1 cellular context compared by ENCODE assay signal in the genomic region with DNA sequence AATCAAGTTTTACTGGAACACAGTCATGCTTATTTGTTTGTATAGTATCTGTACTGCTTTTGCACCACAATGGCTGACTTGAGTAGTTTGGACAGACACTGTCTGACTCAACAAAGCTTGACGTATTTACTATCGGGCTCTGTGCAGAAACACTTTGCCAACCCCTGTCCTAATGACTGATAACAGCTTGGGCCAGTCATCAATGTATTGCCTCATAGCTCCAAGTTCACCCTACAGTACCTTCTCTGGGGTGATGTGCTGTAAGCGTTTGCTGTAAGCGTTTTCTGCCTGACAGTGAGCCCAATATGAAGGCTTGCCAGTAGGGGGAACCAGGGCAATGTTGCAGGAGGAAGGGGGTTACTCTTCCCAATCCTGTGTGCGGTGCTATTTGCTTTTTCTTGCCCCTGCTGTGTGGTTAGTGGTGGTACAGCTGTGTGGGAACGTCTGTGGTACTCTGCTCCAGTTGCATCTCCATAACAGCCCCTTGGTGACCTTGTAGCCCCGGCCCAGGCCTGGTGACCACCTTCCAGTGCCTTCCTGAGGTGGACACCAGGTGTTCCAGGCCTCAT.
TF ChIP-seq lines count a peak whose summit lies in the region.

No MANE protein-coding gene starts in this region.

TF ChIP-seq in K562, 482 proteins besides CTCF, POLR2A, EP300 and RAD21 (continued from another document and continues in another):
- TF ChIP-seq, protein P1, sequence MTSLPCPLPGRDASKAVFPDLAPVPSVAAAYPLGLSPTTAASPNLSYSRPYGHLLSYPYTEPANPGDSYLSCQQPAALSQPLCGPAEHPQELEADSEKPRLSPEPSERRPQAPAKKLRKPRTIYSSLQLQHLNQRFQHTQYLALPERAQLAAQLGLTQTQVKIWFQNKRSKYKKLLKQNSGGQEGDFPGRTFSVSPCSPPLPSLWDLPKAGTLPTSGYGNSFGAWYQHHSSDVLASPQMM (CRISPR knock-in tag; IDR thresholded peaks at IDR 0.05): no peak
- TF ChIP-seq PRPF4 (IDR thresholded peaks at IDR 0.05; ENCODE audit: insufficient read depth, low read depth, low read length, poor library complexity, severe bottlenecking) (no peak), NCOA2 (IDR thresholded peaks at IDR 0.05; ENCODE audit: partially characterized antibody in 2 of 2) (no peak), ZNF316 (IDR thresholded peaks at IDR 0.05) (no peak), CREM (IDR thresholded peaks at IDR 0.05; ENCODE audit: low read depth) (peak; percentile 67), HDAC3 (IDR thresholded peaks at IDR 0.05; ENCODE audit: borderline replicate concordance, partially characterized antibody) (peak; percentile 15), KLF16 (IDR thresholded peaks at IDR 0.05) (0 out of 2 replicates have a peak, but pooled peaks have one; percentile 9), ZBED1 (IDR thresholded peaks at IDR 0.05) (no peak), ZNF766 (CRISPR knock-in tag; conservative IDR thresholded peaks at IDR 0.05) (0 out of 2 replicates have a peak, but pooled peaks have one; percentile 37), YY1 (IDR thresholded peaks at IDR 0.05; ENCODE audit: borderline replicate concordance in 1 of 3, control insufficient read depth in 1 of 3, extremely low read depth in 1 of 3, insufficient read depth in 3 of 3, insufficient read length in 1 of 3, insufficient replicate concordance in 2 of 3, low read depth in 1 of 3, low read length in 2 of 3) (peak in 1 of 3 experiments; percentile 16), FOXK2 (conservative IDR thresholded peaks at IDR 0.05 in 1 of 2, IDR thresholded peaks at IDR 0.05 in 1 of 2; ENCODE audit: low read depth in 2 of 2) (0 out of 4 replicates have a peak, but pooled peaks of 1 of the 2 experiments have one; percentile 28), ELF4 (CRISPR knock-in tag; IDR thresholded peaks at IDR 0.05) (no peak), RB1 (IDR thresholded peaks at IDR 0.05; ENCODE audit: low read depth) (peak; percentile 28; the same call in 1 of the 2 replicates), CEBPG (CRISPR knock-in tag; IDR thresholded peaks at IDR 0.05) (peak; percentile 85), CEBPG (tag; conservative IDR thresholded peaks at IDR 0.05 in 1 of 2, IDR thresholded peaks at IDR 0.05 in 1 of 2) (peak; percentile 84 to 97), DMBX1 (CRISPR knock-in tag; IDR thresholded peaks at IDR 0.05; ENCODE audit: borderline replicate concordance) (no peak), ZNF384 (IDR thresholded peaks at IDR 0.05; ENCODE audit: low read depth, low read length) (no peak), FOSL1 (tag; conservative IDR thresholded peaks at IDR 0.05) (peak; percentile 92), CTBP1 (IDR thresholded peaks at IDR 0.05; ENCODE audit: borderline replicate concordance) (peak; percentile 38; the same call in 1 of the 2 replicates), GABPB2 (CRISPR knock-in tag; conservative IDR thresholded peaks at IDR 0.05) (no peak), MTA2 (IDR thresholded peaks at IDR 0.05; ENCODE audit: low read depth) (0 out of 2 replicates have a peak, but pooled peaks have one; percentile 6), MXI1 (IDR thresholded peaks at IDR 0.05; ENCODE audit: low read depth, low read length) (no peak), MTF1 (CRISPR knock-in tag; IDR thresholded peaks at IDR 0.05; ENCODE audit: borderline replicate concordance) (no peak), SMARCE1 (IDR thresholded peaks at IDR 0.05) (0 out of 2 replicates have a peak, but pooled peaks have one; percentile 24), E2F3 (CRISPR knock-in tag; IDR thresholded peaks at IDR 0.05) (no peak)
- TF ChIP-seq, protein P2, sequence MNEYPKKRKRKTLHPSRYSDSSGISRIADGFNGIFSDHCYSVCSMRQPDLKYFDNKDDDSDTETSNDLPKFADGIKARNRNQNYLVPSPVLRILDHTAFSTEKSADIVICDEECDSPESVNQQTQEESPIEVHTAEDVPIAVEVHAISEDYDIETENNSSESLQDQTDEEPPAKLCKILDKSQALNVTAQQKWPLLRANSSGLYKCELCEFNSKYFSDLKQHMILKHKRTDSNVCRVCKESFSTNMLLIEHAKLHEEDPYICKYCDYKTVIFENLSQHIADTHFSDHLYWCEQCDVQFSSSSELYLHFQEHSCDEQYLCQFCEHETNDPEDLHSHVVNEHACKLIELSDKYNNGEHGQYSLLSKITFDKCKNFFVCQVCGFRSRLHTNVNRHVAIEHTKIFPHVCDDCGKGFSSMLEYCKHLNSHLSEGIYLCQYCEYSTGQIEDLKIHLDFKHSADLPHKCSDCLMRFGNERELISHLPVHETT (CRISPR knock-in tag; conservative IDR thresholded peaks at IDR 0.05 in 1 of 2, IDR thresholded peaks at IDR 0.05 in 1 of 2): 0 out of 4 replicates have a peak, but pooled peaks of 1 of the 2 experiments have one; percentile 26
- TF ChIP-seq, protein P3, sequence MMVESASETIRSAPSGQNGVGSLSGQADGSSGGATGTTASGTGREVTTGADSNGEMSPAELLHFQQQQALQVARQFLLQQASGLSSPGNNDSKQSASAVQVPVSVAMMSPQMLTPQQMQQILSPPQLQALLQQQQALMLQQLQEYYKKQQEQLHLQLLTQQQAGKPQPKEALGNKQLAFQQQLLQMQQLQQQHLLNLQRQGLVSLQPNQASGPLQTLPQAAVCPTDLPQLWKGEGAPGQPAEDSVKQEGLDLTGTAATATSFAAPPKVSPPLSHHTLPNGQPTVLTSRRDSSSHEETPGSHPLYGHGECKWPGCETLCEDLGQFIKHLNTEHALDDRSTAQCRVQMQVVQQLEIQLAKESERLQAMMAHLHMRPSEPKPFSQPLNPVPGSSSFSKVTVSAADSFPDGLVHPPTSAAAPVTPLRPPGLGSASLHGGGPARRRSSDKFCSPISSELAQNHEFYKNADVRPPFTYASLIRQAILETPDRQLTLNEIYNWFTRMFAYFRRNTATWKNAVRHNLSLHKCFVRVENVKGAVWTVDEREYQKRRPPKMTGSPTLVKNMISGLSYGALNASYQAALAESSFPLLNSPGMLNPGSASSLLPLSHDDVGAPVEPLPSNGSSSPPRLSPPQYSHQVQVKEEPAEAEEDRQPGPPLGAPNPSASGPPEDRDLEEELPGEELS (CRISPR knock-in tag; IDR thresholded peaks at IDR 0.05; ENCODE audit: borderline replicate concordance): no peak
- TF ChIP-seq, protein P4, sequence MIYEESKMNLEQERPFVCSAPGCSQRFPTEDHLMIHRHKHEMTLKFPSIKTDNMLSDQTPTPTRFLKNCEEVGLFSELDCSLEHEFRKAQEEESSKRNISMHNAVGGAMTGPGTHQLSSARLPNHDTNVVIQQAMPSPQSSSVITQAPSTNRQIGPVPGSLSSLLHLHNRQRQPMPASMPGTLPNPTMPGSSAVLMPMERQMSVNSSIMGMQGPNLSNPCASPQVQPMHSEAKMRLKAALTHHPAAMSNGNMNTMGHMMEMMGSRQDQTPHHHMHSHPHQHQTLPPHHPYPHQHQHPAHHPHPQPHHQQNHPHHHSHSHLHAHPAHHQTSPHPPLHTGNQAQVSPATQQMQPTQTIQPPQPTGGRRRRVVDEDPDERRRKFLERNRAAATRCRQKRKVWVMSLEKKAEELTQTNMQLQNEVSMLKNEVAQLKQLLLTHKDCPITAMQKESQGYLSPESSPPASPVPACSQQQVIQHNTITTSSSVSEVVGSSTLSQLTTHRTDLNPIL (CRISPR knock-in tag; IDR thresholded peaks at IDR 0.05): no peak
- TF ChIP-seq, protein P5, sequence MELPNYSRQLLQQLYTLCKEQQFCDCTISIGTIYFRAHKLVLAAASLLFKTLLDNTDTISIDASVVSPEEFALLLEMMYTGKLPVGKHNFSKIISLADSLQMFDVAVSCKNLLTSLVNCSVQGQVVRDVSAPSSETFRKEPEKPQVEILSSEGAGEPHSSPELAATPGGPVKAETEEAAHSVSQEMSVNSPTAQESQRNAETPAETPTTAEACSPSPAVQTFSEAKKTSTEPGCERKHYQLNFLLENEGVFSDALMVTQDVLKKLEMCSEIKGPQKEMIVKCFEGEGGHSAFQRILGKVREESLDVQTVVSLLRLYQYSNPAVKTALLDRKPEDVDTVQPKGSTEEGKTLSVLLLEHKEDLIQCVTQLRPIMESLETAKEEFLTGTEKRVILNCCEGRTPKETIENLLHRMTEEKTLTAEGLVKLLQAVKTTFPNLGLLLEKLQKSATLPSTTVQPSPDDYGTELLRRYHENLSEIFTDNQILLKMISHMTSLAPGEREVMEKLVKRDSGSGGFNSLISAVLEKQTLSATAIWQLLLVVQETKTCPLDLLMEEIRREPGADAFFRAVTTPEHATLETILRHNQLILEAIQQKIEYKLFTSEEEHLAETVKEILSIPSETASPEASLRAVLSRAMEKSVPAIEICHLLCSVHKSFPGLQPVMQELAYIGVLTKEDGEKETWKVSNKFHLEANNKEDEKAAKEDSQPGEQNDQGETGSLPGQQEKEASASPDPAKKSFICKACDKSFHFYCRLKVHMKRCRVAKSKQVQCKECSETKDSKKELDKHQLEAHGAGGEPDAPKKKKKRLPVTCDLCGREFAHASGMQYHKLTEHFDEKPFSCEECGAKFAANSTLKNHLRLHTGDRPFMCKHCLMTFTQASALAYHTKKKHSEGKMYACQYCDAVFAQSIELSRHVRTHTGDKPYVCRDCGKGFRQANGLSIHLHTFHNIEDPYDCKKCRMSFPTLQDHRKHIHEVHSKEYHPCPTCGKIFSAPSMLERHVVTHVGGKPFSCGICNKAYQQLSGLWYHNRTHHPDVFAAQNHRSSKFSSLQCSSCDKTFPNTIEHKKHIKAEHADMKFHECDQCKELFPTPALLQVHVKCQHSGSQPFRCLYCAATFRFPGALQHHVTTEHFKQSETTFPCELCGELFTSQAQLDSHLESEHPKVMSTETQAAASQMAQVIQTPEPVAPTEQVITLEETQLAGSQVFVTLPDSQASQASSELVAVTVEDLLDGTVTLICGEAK (IDR thresholded peaks at IDR 0.05): no peak
- TF ChIP-seq, protein P5 (CRISPR knock-in tag; IDR thresholded peaks at IDR 0.05): no peak
- TF ChIP-seq, protein P6, sequence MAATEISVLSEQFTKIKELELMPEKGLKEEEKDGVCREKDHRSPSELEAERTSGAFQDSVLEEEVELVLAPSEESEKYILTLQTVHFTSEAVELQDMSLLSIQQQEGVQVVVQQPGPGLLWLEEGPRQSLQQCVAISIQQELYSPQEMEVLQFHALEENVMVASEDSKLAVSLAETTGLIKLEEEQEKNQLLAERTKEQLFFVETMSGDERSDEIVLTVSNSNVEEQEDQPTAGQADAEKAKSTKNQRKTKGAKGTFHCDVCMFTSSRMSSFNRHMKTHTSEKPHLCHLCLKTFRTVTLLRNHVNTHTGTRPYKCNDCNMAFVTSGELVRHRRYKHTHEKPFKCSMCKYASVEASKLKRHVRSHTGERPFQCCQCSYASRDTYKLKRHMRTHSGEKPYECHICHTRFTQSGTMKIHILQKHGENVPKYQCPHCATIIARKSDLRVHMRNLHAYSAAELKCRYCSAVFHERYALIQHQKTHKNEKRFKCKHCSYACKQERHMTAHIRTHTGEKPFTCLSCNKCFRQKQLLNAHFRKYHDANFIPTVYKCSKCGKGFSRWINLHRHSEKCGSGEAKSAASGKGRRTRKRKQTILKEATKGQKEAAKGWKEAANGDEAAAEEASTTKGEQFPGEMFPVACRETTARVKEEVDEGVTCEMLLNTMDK (IDR thresholded peaks at IDR 0.05; ENCODE audit: borderline replicate concordance, insufficient read depth, low read depth, low read length, poor library complexity, severe bottlenecking): peak; percentile 79
- TF ChIP-seq, protein P7, sequence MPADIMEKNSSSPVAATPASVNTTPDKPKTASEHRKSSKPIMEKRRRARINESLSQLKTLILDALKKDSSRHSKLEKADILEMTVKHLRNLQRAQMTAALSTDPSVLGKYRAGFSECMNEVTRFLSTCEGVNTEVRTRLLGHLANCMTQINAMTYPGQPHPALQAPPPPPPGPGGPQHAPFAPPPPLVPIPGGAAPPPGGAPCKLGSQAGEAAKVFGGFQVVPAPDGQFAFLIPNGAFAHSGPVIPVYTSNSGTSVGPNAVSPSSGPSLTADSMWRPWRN (IDR thresholded peaks at IDR 0.05; ENCODE audit: low read depth): no peak
- TF ChIP-seq, protein P8, sequence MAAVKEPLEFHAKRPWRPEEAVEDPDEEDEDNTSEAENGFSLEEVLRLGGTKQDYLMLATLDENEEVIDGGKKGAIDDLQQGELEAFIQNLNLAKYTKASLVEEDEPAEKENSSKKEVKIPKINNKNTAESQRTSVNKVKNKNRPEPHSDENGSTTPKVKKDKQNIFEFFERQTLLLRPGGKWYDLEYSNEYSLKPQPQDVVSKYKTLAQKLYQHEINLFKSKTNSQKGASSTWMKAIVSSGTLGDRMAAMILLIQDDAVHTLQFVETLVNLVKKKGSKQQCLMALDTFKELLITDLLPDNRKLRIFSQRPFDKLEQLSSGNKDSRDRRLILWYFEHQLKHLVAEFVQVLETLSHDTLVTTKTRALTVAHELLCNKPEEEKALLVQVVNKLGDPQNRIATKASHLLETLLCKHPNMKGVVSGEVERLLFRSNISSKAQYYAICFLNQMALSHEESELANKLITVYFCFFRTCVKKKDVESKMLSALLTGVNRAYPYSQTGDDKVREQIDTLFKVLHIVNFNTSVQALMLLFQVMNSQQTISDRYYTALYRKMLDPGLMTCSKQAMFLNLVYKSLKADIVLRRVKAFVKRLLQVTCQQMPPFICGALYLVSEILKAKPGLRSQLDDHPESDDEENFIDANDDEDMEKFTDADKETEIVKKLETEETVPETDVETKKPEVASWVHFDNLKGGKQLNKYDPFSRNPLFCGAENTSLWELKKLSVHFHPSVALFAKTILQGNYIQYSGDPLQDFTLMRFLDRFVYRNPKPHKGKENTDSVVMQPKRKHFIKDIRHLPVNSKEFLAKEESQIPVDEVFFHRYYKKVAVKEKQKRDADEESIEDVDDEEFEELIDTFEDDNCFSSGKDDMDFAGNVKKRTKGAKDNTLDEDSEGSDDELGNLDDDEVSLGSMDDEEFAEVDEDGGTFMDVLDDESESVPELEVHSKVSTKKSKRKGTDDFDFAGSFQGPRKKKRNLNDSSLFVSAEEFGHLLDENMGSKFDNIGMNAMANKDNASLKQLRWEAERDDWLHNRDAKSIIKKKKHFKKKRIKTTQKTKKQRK (IDR thresholded peaks at IDR 0.05; ENCODE audit: borderline replicate concordance, low read depth, low read length): no peak
